ENCODE assay signal across 8 cellular contexts in the genomic region with DNA sequence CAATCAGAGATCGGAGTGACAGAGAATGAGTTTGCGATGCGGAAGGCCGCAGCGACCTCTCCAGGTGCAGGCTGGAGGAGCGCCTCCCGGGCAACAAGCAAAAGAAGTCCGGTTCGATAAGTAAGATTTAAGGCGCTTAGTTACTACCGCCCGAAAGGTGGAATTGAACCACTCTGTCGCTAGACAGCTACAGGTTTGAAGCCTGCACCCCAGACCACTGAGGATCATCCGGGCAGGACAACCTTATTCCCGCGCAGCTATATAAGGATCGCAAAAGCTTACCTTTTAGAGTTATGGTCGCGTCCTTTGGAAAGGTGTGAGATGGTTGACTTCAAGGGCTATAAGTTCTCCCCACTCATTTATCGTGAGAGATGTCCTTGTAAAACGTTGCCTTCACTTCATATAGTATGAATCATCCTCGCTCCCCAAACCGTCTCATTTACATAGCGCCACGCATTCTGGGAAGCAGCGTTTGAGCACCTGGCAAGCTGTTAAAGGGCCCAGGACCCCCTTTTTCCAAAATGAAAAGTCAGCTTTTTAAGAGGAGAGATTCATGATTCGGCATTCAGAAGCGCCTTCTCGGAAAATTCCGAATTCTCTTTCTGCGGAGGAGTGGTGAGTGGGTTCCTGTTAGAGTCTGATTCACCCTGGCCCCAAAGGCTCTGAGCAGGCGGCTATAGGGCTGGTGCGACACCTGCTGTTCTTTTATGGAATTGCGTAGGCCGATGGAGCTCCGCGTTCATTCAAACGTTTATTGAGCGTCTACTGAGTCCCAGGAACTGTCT. TPM values are rescaled to one million over a fixed set of nuclear protein-coding genes. Genes with fewer than 3 reads are reported as not detected.
DNase-seq lines count a peak whose midpoint lies in the region; ATAC-seq and TF ChIP-seq lines count a peak whose summit lies in the region.

No MANE protein-coding gene starts in this region.

- WGBS in stomach, 5 donors = 0% methylated on average over 34 to 39 of the region's 39 CpGs

- H3K27me3 Mint-ChIP-seq in neural crest cell (ENCODE audit: low read depth) = peaks cover 46% of the 10 kb centered on the region

- H3K36me3 ChIP-seq in stomach = peaks cover 0 to 1% (median 0%) of the 10 kb centered on the region in 4 donors

- peak overlapping the region; percentile 85 to 98 (median 95) for H3K27ac ChIP-seq in stomach

- no peaks in the 10 kb centered on the region for H3K9me3 Mint-ChIP-seq in neural crest cell

- peaks cover 7 to 22% (median 11%) of the 10 kb centered on the region in 4 donors for H3K4me1 ChIP-seq in stomach

- peak overlapping the region; percentile 98 for H3K27ac Mint-ChIP-seq in neural crest cell (ENCODE audit: unreplicated experiment)

- no peak for TF ChIP-seq POLR2A in stomach (IDR thresholded peaks at IDR 0.05)

- H3K4me3 ChIP-seq in fibroblast of the aortic adventitia (ENCODE audit: low read depth, low read length) = peak overlapping the region; percentile 75
- peak overlapping the region; percentile 45 to 53 (median 46) for H3K4me3 ChIP-seq in stomach

- TF ChIP-seq CTCF in fibroblast of the aortic adventitia (IDR thresholded peaks at IDR 0.05; ENCODE audit: insufficient read depth, low read length) = peak; percentile 98
- TF ChIP-seq CTCF in neural crest cell (conservative IDR thresholded peaks at IDR 0.05) = peak; percentile 95
- peak in 5 of 7 experiments; percentile 96 to 100 (median 97) for TF ChIP-seq CTCF in stomach (IDR thresholded peaks at IDR 0.05)

- peak overlapping the region; percentile 91 for H3K4me3 Mint-ChIP-seq in neural crest cell

- DNase-seq in EH (ENCODE audit: low read depth) = peak; percentile 94
- DNase-seq in Kasumi-1 (lab: John Stamatoyannopoulos, UW) = peak; percentile 85 to 86
- DNase-seq in RPMI7951 (ENCODE audit: low read depth) = peak; percentile 94
- DNase-seq in activated T-helper 9 cell treated with anti-CD3 and anti-CD28 coated beads, Interleukin-2, amount 50 U/mL, for 16 hours (ENCODE audit: low read depth) = peak; percentile 81
- DNase-seq in fibroblast of the aortic adventitia (ENCODE audit: low read depth) = peak; percentile 97
- peak; percentile 93 for DNase-seq in neural crest cell (ENCODE audit: low read depth, low spot score)
- DNase-seq in stomach = peak; percentile 86

- peaks cover 0 to 15% (median 4%) of the 10 kb centered on the region in 3 donors for H3K27me3 ChIP-seq in stomach

- ATAC-seq in GM21786 (IDR thresholded peaks at IDR 0.05; ENCODE audit: unreplicated experiment) = peak; percentile 76

- H3K4me1 Mint-ChIP-seq in neural crest cell = peaks cover 14% of the 10 kb centered on the region

- no peaks in the 10 kb centered on the region for H3K9me3 ChIP-seq in stomach

- no peak for TF ChIP-seq EP300 in stomach (IDR thresholded peaks at IDR 0.05)

- H3K36me3 Mint-ChIP-seq in neural crest cell (ENCODE audit: low read depth) = no peaks in the 10 kb centered on the region

- intact Hi-C loops in stomach (cut with DNase I; ENCODE audit: low total_unique reads) = loop anchor here (5.0 kb wide), 1 partner anchor 36 kb away; no protein-coding TSS in a partner anchor

RNA-seq across cellular contexts. Expression of gene FOSB, which starts 10.8 kb away (rescaled TPM):
- total RNA-seq in RPMI7951 (2014; rRNA removed; shearing (Covaris generic)) = 0.96 and 1.6 TPM in 2 replicates
- total RNA-seq in fibroblast of the aortic adventitia (ENCODE audit: low replicate concordance) (0.33 and 0.81 TPM in 2 replicates), neural crest cell (0.26 and 0.45 TPM in 2 replicates), stomach (10 to 100 TPM in 2 of 5 donors, 1 to 10 TPM in 3; 1.2 to 76.8 (median 5.5) TPM)
- polyA plus RNA-seq in stomach = 10 to 100 TPM in 2 of 3 donors, 1 to 10 TPM in 1; 6.9 to 20.9 (median 11.1) TPM

RNA-seq across cellular contexts. Expression of gene RTN2, which starts 18.2 kb away (rescaled TPM):
- 12.9 TPM in 2 replicates for total RNA-seq in RPMI7951 (2014; rRNA removed; shearing (Covaris generic))
- total RNA-seq in fibroblast of the aortic adventitia (ENCODE audit: low replicate concordance) = 5.7 and 26.8 TPM in 2 replicates
- total RNA-seq in neural crest cell = 16.2 and 19.8 TPM in 2 replicates
- 10 to 100 TPM in 2 of 5 donors, 1 to 10 TPM in 2, not detected in 1; 2.0 to 37.3 (median 10.6) TPM for total RNA-seq in stomach
- 1 to 10 TPM; 4.7 to 9.3 (median 7.9) TPM for polyA plus RNA-seq in stomach

RNA-seq across cellular contexts. Expression of gene PPM1N, which starts 19.6 kb away (rescaled TPM):
- 1.8 and 2.3 TPM in 2 replicates for total RNA-seq in RPMI7951 (2014; rRNA removed; shearing (Covaris generic))
- total RNA-seq in fibroblast of the aortic adventitia (ENCODE audit: low replicate concordance) (0.99 and 2.4 TPM in 2 replicates), neural crest cell (not detected in 2 replicates), stomach (1 to 10 TPM in 1 of 5 donors, under 1 TPM in 1, not detected in 3; 0.92 to 1.6 TPM)
- 1 to 10 TPM; 1.9 to 5.2 (median 4.9) TPM for polyA plus RNA-seq in stomach

RNA-seq across cellular contexts. Expression of gene VASP, which starts 28.6 kb away (rescaled TPM):
- 53.8 and 79.1 TPM in 2 replicates for total RNA-seq in RPMI7951 (2014; rRNA removed; shearing (Covaris generic))
- total RNA-seq in fibroblast of the aortic adventitia (ENCODE audit: low replicate concordance) (31.6 and 33.3 TPM in 2 replicates), neural crest cell (46.1 and 49.9 TPM in 2 replicates), stomach (100 to 1,000 TPM in 3 of 5 donors, 10 to 100 TPM in 2; 48.4 to 280 (median 119) TPM)
- polyA plus RNA-seq in stomach = 100 to 1,000 TPM in 1 of 3 donors, 10 to 100 TPM in 2; 62.8 to 149 (median 76.0) TPM

RNA-seq across cellular contexts. Expression of gene ERCC1, which starts 54.9 kb away (rescaled TPM):
- 138 and 144 TPM in 2 replicates for total RNA-seq in RPMI7951 (2014; rRNA removed; shearing (Covaris generic))
- total RNA-seq in fibroblast of the aortic adventitia (ENCODE audit: low replicate concordance) (109 and 111 TPM in 2 replicates), neural crest cell (111 and 115 TPM in 2 replicates), stomach (10 to 100 TPM in 4 of 5 donors, 1 to 10 TPM in 1; 7.8 to 79.3 (median 36.9) TPM)
- polyA plus RNA-seq in stomach = 10 to 100 TPM; 53.9 to 66.9 (median 54.6) TPM

Comparison
In these comparisons a context has a peak if more than half of its experiments do, and no peak if none do; other contexts are left out.
1. Peak in every context shown above with its lines: DNase-seq, ATAC-seq, H3K4me3 ChIP-seq and H3K27ac ChIP-seq.